ENCODE assay signal across 1 cellular context in the genomic region with DNA sequence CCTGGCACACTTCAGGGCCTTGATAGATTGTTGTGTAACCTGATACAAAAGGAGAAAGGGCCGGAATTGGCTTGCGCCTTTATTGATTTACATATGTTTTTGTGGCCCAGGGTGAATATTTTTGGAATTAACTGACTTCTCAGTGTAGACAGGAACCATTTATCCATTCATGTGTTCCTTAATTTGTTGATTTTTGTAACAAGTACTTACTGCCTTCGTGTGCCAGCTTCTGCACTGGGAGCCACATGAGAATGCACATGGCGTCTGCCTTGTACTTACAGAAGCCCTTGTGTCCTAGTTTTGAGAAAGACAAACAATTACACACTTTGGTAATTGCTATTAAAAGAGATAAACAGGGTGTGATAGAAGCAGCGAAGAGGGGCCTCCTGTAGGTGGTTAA.
TF ChIP-seq lines count a peak whose summit lies in the region.

No MANE protein-coding gene starts in this region.

TF ChIP-seq in HEK293, 187 proteins besides CTCF, POLR2A, EP300 and RAD21 (continued from another document):
- TF ChIP-seq, protein P1, sequence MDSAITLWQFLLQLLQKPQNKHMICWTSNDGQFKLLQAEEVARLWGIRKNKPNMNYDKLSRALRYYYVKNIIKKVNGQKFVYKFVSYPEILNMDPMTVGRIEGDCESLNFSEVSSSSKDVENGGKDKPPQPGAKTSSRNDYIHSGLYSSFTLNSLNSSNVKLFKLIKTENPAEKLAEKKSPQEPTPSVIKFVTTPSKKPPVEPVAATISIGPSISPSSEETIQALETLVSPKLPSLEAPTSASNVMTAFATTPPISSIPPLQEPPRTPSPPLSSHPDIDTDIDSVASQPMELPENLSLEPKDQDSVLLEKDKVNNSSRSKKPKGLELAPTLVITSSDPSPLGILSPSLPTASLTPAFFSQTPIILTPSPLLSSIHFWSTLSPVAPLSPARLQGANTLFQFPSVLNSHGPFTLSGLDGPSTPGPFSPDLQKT (IDR thresholded peaks at IDR 0.05; ENCODE audit: borderline replicate concordance, low read depth, low read length) = no peak
